ENCODE assay signal across 16 cellular contexts in genomic region chr7:134679006-134679405, GRCh38. TPM values are rescaled to one million over a fixed set of nuclear protein-coding genes. Genes with fewer than 3 reads are reported as not detected.
DNase-seq lines count a peak whose midpoint lies in the region; ATAC-seq and TF ChIP-seq lines count a peak whose summit lies in the region.
"Had no signal": no experiment of that assay in that cellular context is flagged by ENCODE, and none has a peak within 500 bp of the region (broad histone marks: within the 10 kb centered on the region; RNA-seq: fewer than 3 reads in every experiment).

No MANE protein-coding gene starts in this region.

- peak overlapping the region; percentile 74 for H3K27ac Mint-ChIP-seq in activated naive CD8-positive, alpha-beta T cell
- H3K27ac Mint-ChIP-seq in activated naive CD8-positive, alpha-beta T cell treated with anti-CD3 and anti-CD28 coated beads, Interleukin-2, amount 50 U/mL, for 24 hours = no peak overlapping the region
- H3K27ac Mint-ChIP-seq in T-cell (peak overlapping the region; percentile 83 to 87), Caco-2 (ENCODE audit: unreplicated experiment) (no peak overlapping the region)

- POLR2A ChIA-PET in T-cell (lab: Charles Lee) = no interaction called here
- POLR2A ChIA-PET in Caco-2 (lab: Charles Lee) = no interaction called here

- no peak for ATAC-seq in activated naive CD8-positive, alpha-beta T cell treated with anti-CD3 and anti-CD28 coated beads, Interleukin-2, amount 50 U/mL, for 24 hours
- no peak for ATAC-seq in T-cell (replicated peaks in 1 of 4)

- intact Hi-C loops in Caco-2 (cut with micrococcal nuclease; ENCODE audit: unreplicated experiment) = no loop called here

- no peak overlapping the region for H3K4me3 ChIP-seq in Caco-2 (ENCODE audit: low read depth, low read length)

- H3K36me3 ChIP-seq in Caco-2 (ENCODE audit: control insufficient read depth, insufficient read depth, low read length) = no peaks in the 10 kb centered on the region

- H3K27me3 Mint-ChIP-seq in activated naive CD8-positive, alpha-beta T cell = no peaks in the 10 kb centered on the region
- H3K27me3 Mint-ChIP-seq in activated naive CD8-positive, alpha-beta T cell treated with anti-CD3 and anti-CD28 coated beads, Interleukin-2, amount 50 U/mL, for 24 hours = no peaks in the 10 kb centered on the region
- no peaks in the 10 kb centered on the region for H3K27me3 Mint-ChIP-seq in T-cell
- H3K27me3 Mint-ChIP-seq in Caco-2 (ENCODE audit: insufficient read depth, unreplicated experiment) = no peaks in the 10 kb centered on the region

- CTCF ChIA-PET in T-cell (lab: Charles Lee) (no interaction called here), Caco-2 (lab: Charles Lee) (interaction anchor here (0.6 kb wide), 1 partner anchor 1857 kb away, joined by 7 read pairs; no protein-coding TSS in a partner anchor)

- DNase-seq in activated naive CD8-positive, alpha-beta T cell treated with anti-CD3 and anti-CD28 coated beads, Interleukin-2, amount 50 U/mL, for 24 hours = no peak
- DNase-seq in T-cell (no peak), kidney tubule cell (ENCODE audit: low spot score) (peak; percentile 35), Caco-2 (no peak), NCI-H187 (lab: John Stamatoyannopoulos, UW) (no peak), LoVo (ENCODE audit: low spot score) (no peak)
- DNase-seq: DMS79, H7, Karpas-422, MM.1S, NCI-H1105 treated with DMSO at 0.1 percent for 48 hours, NCI-H187 treated with DMSO at 0.1 percent for 48 hours, NCI-H446, OCI-M1 had no signal

- no peak overlapping the region for H3K4me3 Mint-ChIP-seq in activated naive CD8-positive, alpha-beta T cell
- no peak overlapping the region for H3K4me3 Mint-ChIP-seq in activated naive CD8-positive, alpha-beta T cell treated with anti-CD3 and anti-CD28 coated beads, Interleukin-2, amount 50 U/mL, for 24 hours
- no peak overlapping the region for H3K4me3 Mint-ChIP-seq in T-cell
- H3K4me3 Mint-ChIP-seq in Caco-2 (ENCODE audit: unreplicated experiment) = no peak overlapping the region
- H3K4me3 Mint-ChIP-seq: CD14-positive monocyte had no signal

- H3K36me3 Mint-ChIP-seq in activated naive CD8-positive, alpha-beta T cell = peaks cover 26% of the 10 kb centered on the region
- peaks cover 20% of the 10 kb centered on the region for H3K36me3 Mint-ChIP-seq in activated naive CD8-positive, alpha-beta T cell treated with anti-CD3 and anti-CD28 coated beads, Interleukin-2, amount 50 U/mL, for 24 hours (ENCODE audit: low read depth)
- H3K36me3 Mint-ChIP-seq in T-cell = peaks cover 29% of the 10 kb centered on the region
- no peaks in the 10 kb centered on the region for H3K36me3 Mint-ChIP-seq in Caco-2 (ENCODE audit: insufficient read depth, unreplicated experiment)

- H3K9me3 ChIP-seq in Caco-2 = no peaks in the 10 kb centered on the region

- TF ChIP-seq CTCF in Caco-2 (IDR thresholded peaks at IDR 0.05; ENCODE audit: insufficient read depth in 1 of 2, low read depth in 1 of 2, low read length in 1 of 2, severe bottlenecking in 1 of 2, unreplicated experiment in 1 of 2) = no peak

- BruUV-seq in Caco-2 (replicated peaks; lab: Mats Ljungman, UMichigan) = no TSS peak

- peaks cover 19% of the 10 kb centered on the region for H3K4me1 Mint-ChIP-seq in activated naive CD8-positive, alpha-beta T cell (ENCODE audit: low read depth)
- H3K4me1 Mint-ChIP-seq in activated naive CD8-positive, alpha-beta T cell treated with anti-CD3 and anti-CD28 coated beads, Interleukin-2, amount 50 U/mL, for 24 hours = peaks cover 10% of the 10 kb centered on the region
- H3K4me1 Mint-ChIP-seq in T-cell (peaks cover 28 to 33% (median 32%) of the 10 kb centered on the region in 3 donors), Caco-2 (ENCODE audit: low read depth, unreplicated experiment) (peaks cover 11% of the 10 kb centered on the region)
- H3K4me1 Mint-ChIP-seq: CD14-positive monocyte had no signal

- 0 out of 2 replicates have a peak, but pooled peaks cover 3% of the 10 kb centered on the region for H3K4me1 ChIP-seq in Caco-2

- no peaks in the 10 kb centered on the region for H3K27me3 ChIP-seq in Caco-2 (replicated peaks; ENCODE audit: control insufficient read depth, insufficient read depth, low read length)

- peaks cover 6% of the 10 kb centered on the region for H3K9me3 Mint-ChIP-seq in activated naive CD8-positive, alpha-beta T cell (ENCODE audit: low read depth)
- peaks cover 6% of the 10 kb centered on the region for H3K9me3 Mint-ChIP-seq in activated naive CD8-positive, alpha-beta T cell treated with anti-CD3 and anti-CD28 coated beads, Interleukin-2, amount 50 U/mL, for 24 hours
- H3K9me3 Mint-ChIP-seq in T-cell (peaks cover 0 to 6% (median 5%) of the 10 kb centered on the region in 3 donors), Caco-2 (ENCODE audit: unreplicated experiment) (no peaks in the 10 kb centered on the region)

RNA-seq across cellular contexts. Expression of gene BPGM, which starts 32.4 kb away (rescaled TPM):
- total RNA-seq in T-cell = 10 to 100 TPM; 16.4 to 20.3 (median 18.3) TPM
- 7.2 and 8.1 TPM in 2 replicates for total RNA-seq in Caco-2 (2022)

Comparison
In these comparisons a context has a peak if more than half of its experiments do, and no peak if none do; other contexts are left out.
1. H3K27ac Mint-ChIP-seq: peak in activated naive CD8-positive, alpha-beta T cell (single experiment) and T-cell (2 of 2); none in activated naive CD8-positive, alpha-beta T cell treated with anti-CD3 and anti-CD28 coated beads, Interleukin-2, amount 50 U/mL, for 24 hours (single experiment) and Caco-2 (single experiment).